In the genomic region with DNA sequence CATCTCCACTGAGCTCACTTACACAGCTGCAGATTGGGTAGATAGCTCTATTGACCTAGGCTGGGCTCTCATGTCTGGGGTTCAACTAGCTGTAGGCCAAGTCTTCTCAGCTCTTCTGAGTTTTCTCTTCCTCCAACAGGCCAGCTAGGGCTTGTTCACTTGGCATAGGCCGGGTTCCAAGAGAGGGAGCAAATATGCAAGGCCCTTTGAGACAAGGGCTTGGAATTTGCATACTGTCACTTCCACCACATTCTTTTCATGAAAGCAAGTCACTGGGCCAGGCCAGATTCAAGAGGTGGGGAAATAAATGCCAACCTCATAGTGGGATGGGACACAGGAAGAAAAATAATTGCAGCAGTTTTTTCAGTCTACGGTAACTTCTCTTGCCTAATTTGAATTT, we compare ENCODE assay signal across 1 cellular context.
TF ChIP-seq lines count a peak whose summit lies in the region.

No MANE protein-coding gene starts in this region.

TF ChIP-seq in IMR-90, 13 proteins besides CTCF, POLR2A, EP300 and RAD21:
- TF ChIP-seq FOS (IDR thresholded peaks at IDR 0.05; ENCODE audit: low read depth, low read length) (no peak), RFX5 (IDR thresholded peaks at IDR 0.05; ENCODE audit: low read depth, low read length) (no peak), CEBPB (IDR thresholded peaks at IDR 0.05; ENCODE audit: low read depth, low read length) (no peak), MXI1 (IDR thresholded peaks at IDR 0.05; ENCODE audit: borderline replicate concordance, low read depth, low read length) (no peak)
- TF ChIP-seq, protein P1, sequence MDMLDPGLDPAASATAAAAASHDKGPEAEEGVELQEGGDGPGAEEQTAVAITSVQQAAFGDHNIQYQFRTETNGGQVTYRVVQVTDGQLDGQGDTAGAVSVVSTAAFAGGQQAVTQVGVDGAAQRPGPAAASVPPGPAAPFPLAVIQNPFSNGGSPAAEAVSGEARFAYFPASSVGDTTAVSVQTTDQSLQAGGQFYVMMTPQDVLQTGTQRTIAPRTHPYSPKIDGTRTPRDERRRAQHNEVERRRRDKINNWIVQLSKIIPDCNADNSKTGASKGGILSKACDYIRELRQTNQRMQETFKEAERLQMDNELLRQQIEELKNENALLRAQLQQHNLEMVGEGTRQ (IDR thresholded peaks at IDR 0.05; ENCODE audit: low read depth, low read length) = no peak
